ENCODE assay signal across 2 cellular contexts in genomic region chrX:17812763-17813162, GRCh38.
TF ChIP-seq lines count a peak whose summit lies in the region.

No MANE protein-coding gene starts in this region.

TF ChIP-seq in SK-N-SH, 30 proteins besides CTCF, POLR2A, EP300 and RAD21 (continued from another document):
- no peak for TF ChIP-seq FOSL2 (IDR thresholded peaks at IDR 0.05; ENCODE audit: borderline replicate concordance, low read depth)

TF ChIP-seq in SK-N-SH treated with all-trans-retinoic acid at 6 μM for 48 hours, 23 proteins besides CTCF, POLR2A, EP300 and RAD21 (continued from another document):
- TF ChIP-seq POU6F1 (CRISPR knock-in tag; IDR thresholded peaks at IDR 0.05; ENCODE audit: borderline replicate concordance, low read depth) = no peak
- no peak for TF ChIP-seq TOX (CRISPR knock-in tag; IDR thresholded peaks at IDR 0.05; ENCODE audit: borderline replicate concordance)
- TF ChIP-seq ZNF8 (CRISPR knock-in tag; IDR thresholded peaks at IDR 0.05) = no peak
- TF ChIP-seq TCF4 (CRISPR knock-in tag; IDR thresholded peaks at IDR 0.05; ENCODE audit: borderline replicate concordance) = no peak
- no peak for TF ChIP-seq SNAI2 (CRISPR knock-in tag; IDR thresholded peaks at IDR 0.05)
- no peak for TF ChIP-seq ZNF565 (CRISPR knock-in tag; conservative IDR thresholded peaks at IDR 0.05; ENCODE audit: low read depth)
- TF ChIP-seq ISL1 (CRISPR knock-in tag; IDR thresholded peaks at IDR 0.05) = no peak
- TF ChIP-seq, protein P1, sequence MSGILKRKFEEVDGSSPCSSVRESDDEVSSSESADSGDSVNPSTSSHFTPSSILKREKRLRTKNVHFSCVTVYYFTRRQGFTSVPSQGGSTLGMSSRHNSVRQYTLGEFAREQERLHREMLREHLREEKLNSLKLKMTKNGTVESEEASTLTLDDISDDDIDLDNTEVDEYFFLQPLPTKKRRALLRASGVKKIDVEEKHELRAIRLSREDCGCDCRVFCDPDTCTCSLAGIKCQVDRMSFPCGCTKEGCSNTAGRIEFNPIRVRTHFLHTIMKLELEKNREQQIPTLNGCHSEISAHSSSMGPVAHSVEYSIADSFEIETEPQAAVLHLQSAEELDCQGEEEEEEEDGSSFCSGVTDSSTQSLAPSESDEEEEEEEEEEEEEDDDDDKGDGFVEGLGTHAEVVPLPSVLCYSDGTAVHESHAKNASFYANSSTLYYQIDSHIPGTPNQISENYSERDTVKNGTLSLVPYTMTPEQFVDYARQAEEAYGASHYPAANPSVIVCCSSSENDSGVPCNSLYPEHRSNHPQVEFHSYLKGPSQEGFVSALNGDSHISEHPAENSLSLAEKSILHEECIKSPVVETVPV (CRISPR knock-in tag; IDR thresholded peaks at IDR 0.05) = no peak
- no peak for TF ChIP-seq ZNF70 (CRISPR knock-in tag; IDR thresholded peaks at IDR 0.05)
- no peak for TF ChIP-seq OSR1 (CRISPR knock-in tag; IDR thresholded peaks at IDR 0.05)
- TF ChIP-seq, protein P2, sequence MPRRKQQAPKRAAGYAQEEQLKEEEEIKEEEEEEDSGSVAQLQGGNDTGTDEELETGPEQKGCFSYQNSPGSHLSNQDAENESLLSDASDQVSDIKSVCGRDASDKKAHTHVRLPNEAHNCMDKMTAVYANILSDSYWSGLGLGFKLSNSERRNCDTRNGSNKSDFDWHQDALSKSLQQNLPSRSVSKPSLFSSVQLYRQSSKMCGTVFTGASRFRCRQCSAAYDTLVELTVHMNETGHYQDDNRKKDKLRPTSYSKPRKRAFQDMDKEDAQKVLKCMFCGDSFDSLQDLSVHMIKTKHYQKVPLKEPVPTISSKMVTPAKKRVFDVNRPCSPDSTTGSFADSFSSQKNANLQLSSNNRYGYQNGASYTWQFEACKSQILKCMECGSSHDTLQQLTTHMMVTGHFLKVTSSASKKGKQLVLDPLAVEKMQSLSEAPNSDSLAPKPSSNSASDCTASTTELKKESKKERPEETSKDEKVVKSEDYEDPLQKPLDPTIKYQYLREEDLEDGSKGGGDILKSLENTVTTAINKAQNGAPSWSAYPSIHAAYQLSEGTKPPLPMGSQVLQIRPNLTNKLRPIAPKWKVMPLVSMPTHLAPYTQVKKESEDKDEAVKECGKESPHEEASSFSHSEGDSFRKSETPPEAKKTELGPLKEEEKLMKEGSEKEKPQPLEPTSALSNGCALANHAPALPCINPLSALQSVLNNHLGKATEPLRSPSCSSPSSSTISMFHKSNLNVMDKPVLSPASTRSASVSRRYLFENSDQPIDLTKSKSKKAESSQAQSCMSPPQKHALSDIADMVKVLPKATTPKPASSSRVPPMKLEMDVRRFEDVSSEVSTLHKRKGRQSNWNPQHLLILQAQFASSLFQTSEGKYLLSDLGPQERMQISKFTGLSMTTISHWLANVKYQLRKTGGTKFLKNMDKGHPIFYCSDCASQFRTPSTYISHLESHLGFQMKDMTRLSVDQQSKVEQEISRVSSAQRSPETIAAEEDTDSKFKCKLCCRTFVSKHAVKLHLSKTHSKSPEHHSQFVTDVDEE (CRISPR knock-in tag; IDR thresholded peaks at IDR 0.05) = no peak
